Comparison of ENCODE assay signal across 28 cellular contexts in the genomic region with DNA sequence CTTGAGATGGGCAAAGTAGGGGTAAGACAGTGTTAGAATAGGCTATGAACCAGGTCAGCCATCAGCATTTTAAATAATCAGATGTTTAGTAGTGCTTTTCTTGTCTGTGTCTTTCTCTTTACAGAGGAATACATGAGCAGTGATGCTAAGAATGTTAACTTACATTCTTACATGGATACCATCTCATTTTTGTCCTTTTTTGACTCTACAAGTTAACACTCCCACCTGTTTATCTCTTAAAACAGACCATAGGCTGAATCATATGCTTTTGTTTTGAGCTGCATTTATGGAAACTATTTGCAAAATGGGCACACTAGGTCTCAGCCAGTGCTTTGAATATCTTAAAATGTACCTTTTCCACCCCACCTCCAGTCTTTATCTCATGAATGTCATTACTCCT. TPM values are rescaled to one million over a fixed set of nuclear protein-coding genes. Genes with fewer than 3 reads are reported as not detected.
DNase-seq lines count a peak whose midpoint lies in the region; ATAC-seq lines count a peak whose summit lies in the region.
"Had no signal": no experiment of that assay in that cellular context is flagged by ENCODE, and none has a peak within 500 bp of the region (broad histone marks: within the 10 kb centered on the region; RNA-seq: fewer than 3 reads in every experiment).

No MANE protein-coding gene starts in this region.

- peaks cover 80% of the 10 kb centered on the region for H3K36me3 Mint-ChIP-seq in activated naive CD4-positive, alpha-beta T cell treated with anti-CD3 and anti-CD28 coated beads, Interleukin-2, amount 10 ng/mL, durations not matched to agents 7 days and 5 days
- H3K36me3 Mint-ChIP-seq in T-cell = peaks cover 48% of the 10 kb centered on the region
- H3K36me3 Mint-ChIP-seq in activated naive CD8-positive, alpha-beta T cell treated with anti-CD3 and anti-CD28 coated beads, Interleukin-2, amount 50 U/mL, for 24 hours (ENCODE audit: low read depth) = peaks cover 37% of the 10 kb centered on the region

- H3K27ac Mint-ChIP-seq in activated naive CD4-positive, alpha-beta T cell treated with anti-CD3 and anti-CD28 coated beads, Interleukin-2, amount 10 ng/mL, durations not matched to agents 7 days and 5 days = peak overlapping the region; percentile 55
- peak overlapping the region; percentile 84 to 90 for H3K27ac Mint-ChIP-seq in T-cell
- peak overlapping the region; percentile 63 for H3K27ac Mint-ChIP-seq in activated naive CD8-positive, alpha-beta T cell treated with anti-CD3 and anti-CD28 coated beads, Interleukin-2, amount 50 U/mL, for 24 hours

- H3K27ac ChIP-seq in caudate nucleus (ENCODE audit: low read depth, low read length) = no peak overlapping the region
- H3K27ac ChIP-seq: breast epithelium, heart right ventricle, neutrophil, stomach, thyroid gland, uterus had no signal

- ATAC-seq in T-cell (replicated peaks in 1 of 4) = no peak
- no peak for ATAC-seq in activated naive CD8-positive, alpha-beta T cell treated with anti-CD3 and anti-CD28 coated beads, Interleukin-2, amount 50 U/mL, for 24 hours
- ATAC-seq in GM21381 (IDR thresholded peaks at IDR 0.05; ENCODE audit: unreplicated experiment) = no peak
- ATAC-seq: heart right ventricle, right cardiac atrium had no signal

- H3K27me3 Mint-ChIP-seq in activated naive CD4-positive, alpha-beta T cell treated with anti-CD3 and anti-CD28 coated beads, Interleukin-2, amount 10 ng/mL, durations not matched to agents 7 days and 5 days = no peaks in the 10 kb centered on the region
- H3K27me3 Mint-ChIP-seq in T-cell = no peaks in the 10 kb centered on the region
- H3K27me3 Mint-ChIP-seq in activated naive CD8-positive, alpha-beta T cell treated with anti-CD3 and anti-CD28 coated beads, Interleukin-2, amount 50 U/mL, for 24 hours = no peaks in the 10 kb centered on the region
- H3K27me3 Mint-ChIP-seq: B cell had no signal

- peaks cover 56% of the 10 kb centered on the region for H3K4me1 Mint-ChIP-seq in activated naive CD4-positive, alpha-beta T cell treated with anti-CD3 and anti-CD28 coated beads, Interleukin-2, amount 10 ng/mL, durations not matched to agents 7 days and 5 days
- peaks cover 64 to 69% (median 68%) of the 10 kb centered on the region in 3 donors for H3K4me1 Mint-ChIP-seq in T-cell
- peaks cover 47% of the 10 kb centered on the region for H3K4me1 Mint-ChIP-seq in activated naive CD8-positive, alpha-beta T cell treated with anti-CD3 and anti-CD28 coated beads, Interleukin-2, amount 50 U/mL, for 24 hours

- CTCF ChIA-PET in activated naive CD4-positive, alpha-beta T cell treated with anti-CD3 and anti-CD28 coated beads, Interleukin-2, amount 10 ng/mL, durations not matched to agents 7 days and 5 days (lab: Charles Lee) = no interaction called here
- CTCF ChIA-PET in T-cell (lab: Charles Lee) = interaction anchor here in 1 of 2 donors (0.6 kb wide), 1 partner anchor 50 kb away, joined by 3 read pairs; no protein-coding TSS in a partner anchor

- H3K4me3 Mint-ChIP-seq in activated naive CD4-positive, alpha-beta T cell treated with anti-CD3 and anti-CD28 coated beads, Interleukin-2, amount 10 ng/mL, durations not matched to agents 7 days and 5 days = no peak overlapping the region
- no peak overlapping the region for H3K4me3 Mint-ChIP-seq in T-cell
- H3K4me3 Mint-ChIP-seq in activated naive CD8-positive, alpha-beta T cell treated with anti-CD3 and anti-CD28 coated beads, Interleukin-2, amount 50 U/mL, for 24 hours = no peak overlapping the region
- H3K4me3 Mint-ChIP-seq: B cell had no signal

- DNase-seq in activated naive CD4-positive, alpha-beta T cell treated with anti-CD3 and anti-CD28 coated beads, Interleukin-2, amount 10 ng/mL, durations not matched to agents 7 days and 5 days = no peak
- DNase-seq in activated naive CD4-positive, alpha-beta T cell treated with Interleukin-2 at 50 U/mL for 16 hours = no peak
- DNase-seq in T-cell = no peak
- DNase-seq in activated naive CD8-positive, alpha-beta T cell treated with anti-CD3 and anti-CD28 coated beads, Interleukin-2, amount 50 U/mL, for 24 hours = no peak
- no peak for DNase-seq in caudate nucleus (lab: John Stamatoyannopoulos, UW)
- DNase-seq in NOMO-1 (lab: John Stamatoyannopoulos, UW; ENCODE audit: unreplicated experiment in 2 of 2) = no peak
- DNase-seq: ACHN; activated effector memory CD4-positive, alpha-beta T cell treated with Interleukin-2 at 50 U/mL for 16 hours; amniotic stem cell; foreskin melanocyte; HCEC 1CT; heart right ventricle; Kasumi-1; NCI-H1436; NCI-H2107; NCI-H345; NCI-H748 treated with DMSO at 0.1 percent for 48 hours; right cardiac atrium; SHP77 treated with DMSO at 0.1 percent for 48 hours; stimulated activated CD4-positive, alpha-beta T cell treated with anti-CD3 and anti-CD28 coated beads, Interleukin-1b, Interleukin-23, amount 100 ng/mL, for 48 hours; stomach; T-helper 9 cell; thyroid gland; uterus had no signal

- POLR2A ChIA-PET in T-cell (lab: Charles Lee) = no interaction called here

- H3K9me3 Mint-ChIP-seq in activated naive CD4-positive, alpha-beta T cell treated with anti-CD3 and anti-CD28 coated beads, Interleukin-2, amount 10 ng/mL, durations not matched to agents 7 days and 5 days = no peaks in the 10 kb centered on the region
- H3K9me3 Mint-ChIP-seq in T-cell = no peaks in the 10 kb centered on the region
- H3K9me3 Mint-ChIP-seq in activated naive CD8-positive, alpha-beta T cell treated with anti-CD3 and anti-CD28 coated beads, Interleukin-2, amount 50 U/mL, for 24 hours = no peaks in the 10 kb centered on the region

RNA-seq across cellular contexts. Expression of a gene that starts 25.6 kb away (rescaled TPM):
- total RNA-seq in T-cell = 10 to 100 TPM; 64.0 to 84.3 (median 75.1) TPM

RNA-seq across cellular contexts. Expression of a gene that starts 49.7 kb away (rescaled TPM):
- total RNA-seq in T-cell = 100 to 1,000 TPM in 3 of 5 donors, 10 to 100 TPM in 2; 89.4 to 116 (median 101) TPM
